1 cellular context compared by ENCODE assay signal in the genomic region with DNA sequence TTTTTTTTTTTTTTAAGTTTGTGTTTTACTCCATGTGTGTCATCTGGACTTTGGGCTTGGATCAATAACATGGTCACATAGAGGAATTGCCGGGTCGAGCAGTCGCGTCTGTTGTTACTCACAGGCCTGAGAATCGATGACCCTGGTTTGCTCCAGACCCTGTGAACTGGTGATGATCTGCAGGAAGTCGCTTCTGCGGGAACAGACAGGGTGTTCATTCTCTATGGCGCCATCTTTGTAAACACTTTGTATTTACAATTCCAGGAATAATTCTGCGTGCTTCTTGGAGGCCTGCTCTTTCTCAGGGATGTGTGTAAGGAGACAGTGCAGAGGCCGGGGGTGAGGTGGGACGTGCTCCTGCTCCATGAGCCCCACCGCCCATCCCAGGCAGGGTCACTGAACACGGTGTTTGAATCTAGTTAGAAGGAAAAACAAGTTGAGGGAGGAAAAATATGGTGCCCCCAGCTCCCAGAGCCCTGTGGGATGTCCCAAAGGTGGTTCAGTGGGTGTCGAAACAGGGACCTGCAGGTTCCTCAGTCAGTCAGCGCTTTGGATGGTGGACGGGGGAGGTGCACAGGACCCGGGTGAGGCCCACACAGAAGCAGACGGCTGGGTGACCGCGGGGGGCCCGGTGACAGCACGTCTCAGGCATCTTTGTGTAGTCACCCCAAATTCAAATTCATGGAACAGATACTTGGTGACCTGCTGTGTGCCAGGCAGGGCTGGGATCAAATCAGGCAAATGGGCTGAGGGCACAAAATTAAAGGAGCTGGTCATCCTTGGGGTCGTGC.
TF ChIP-seq lines count a peak whose summit lies in the region.

No MANE protein-coding gene starts in this region.

TF ChIP-seq in HepG2, 621 proteins besides CTCF, POLR2A, EP300 and RAD21 (continued from another document and continues in another):
- TF ChIP-seq SMAD3 (CRISPR knock-in tag; IDR thresholded peaks at IDR 0.05): peak; percentile 88; the same call in 1 of the 2 replicates
- peak; percentile 95 for TF ChIP-seq MLX (CRISPR knock-in tag; IDR thresholded peaks at IDR 0.05)
- peak; percentile 21; the same call in 1 of the 2 replicates for TF ChIP-seq PPARG (CRISPR knock-in tag; conservative IDR thresholded peaks at IDR 0.05)
- peak; percentile 66; the same call in 1 of the 2 replicates for TF ChIP-seq ZNF331 (CRISPR knock-in tag; IDR thresholded peaks at IDR 0.05)
- TF ChIP-seq ZNF644 (CRISPR knock-in tag; IDR thresholded peaks at IDR 0.05; ENCODE audit: low read depth): peak; percentile 89
- TF ChIP-seq ETV5 (CRISPR knock-in tag; IDR thresholded peaks at IDR 0.05; ENCODE audit: borderline replicate concordance): peak; percentile 81; the same call in 1 of the 2 replicates
- TF ChIP-seq ZNF614 (CRISPR knock-in tag; IDR thresholded peaks at IDR 0.05; ENCODE audit: borderline replicate concordance): peak; percentile 72
- peak; percentile 69 for TF ChIP-seq ZNF205 (CRISPR knock-in tag; IDR thresholded peaks at IDR 0.05)
- TF ChIP-seq ZNF292 (CRISPR knock-in tag; IDR thresholded peaks at IDR 0.05; ENCODE audit: borderline replicate concordance, low read depth): peak; percentile 37; the same call in 1 of the 2 replicates
- peak; percentile 84 for TF ChIP-seq KAT8 (CRISPR knock-in tag; IDR thresholded peaks at IDR 0.05)
- TF ChIP-seq, protein P1, sequence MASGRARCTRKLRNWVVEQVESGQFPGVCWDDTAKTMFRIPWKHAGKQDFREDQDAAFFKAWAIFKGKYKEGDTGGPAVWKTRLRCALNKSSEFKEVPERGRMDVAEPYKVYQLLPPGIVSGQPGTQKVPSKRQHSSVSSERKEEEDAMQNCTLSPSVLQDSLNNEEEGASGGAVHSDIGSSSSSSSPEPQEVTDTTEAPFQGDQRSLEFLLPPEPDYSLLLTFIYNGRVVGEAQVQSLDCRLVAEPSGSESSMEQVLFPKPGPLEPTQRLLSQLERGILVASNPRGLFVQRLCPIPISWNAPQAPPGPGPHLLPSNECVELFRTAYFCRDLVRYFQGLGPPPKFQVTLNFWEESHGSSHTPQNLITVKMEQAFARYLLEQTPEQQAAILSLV (CRISPR knock-in tag; IDR thresholded peaks at IDR 0.05; ENCODE audit: borderline replicate concordance): peak; percentile 77; the same call in 1 of the 2 replicates
- no peak for TF ChIP-seq SOX13 (IDR thresholded peaks at IDR 0.05)
- peak in 1 of 2 experiments; percentile 84; a peak in 2 of 4 replicates for TF ChIP-seq SOX13 (CRISPR knock-in tag; conservative IDR thresholded peaks at IDR 0.05 in 1 of 2, IDR thresholded peaks at IDR 0.05 in 1 of 2)
- TF ChIP-seq HNF1A (IDR thresholded peaks at IDR 0.05; ENCODE audit: low read depth): peak; percentile 64; the same call in 1 of the 2 replicates
- TF ChIP-seq HNF1A (CRISPR knock-in tag; IDR thresholded peaks at IDR 0.05; ENCODE audit: borderline replicate concordance): no peak; the same call in 1 of the 2 replicates
- TF ChIP-seq TBX3 (IDR thresholded peaks at IDR 0.05; ENCODE audit: borderline replicate concordance): peak; percentile 55; the same call in 1 of the 2 replicates
- TF ChIP-seq, protein P2, sequence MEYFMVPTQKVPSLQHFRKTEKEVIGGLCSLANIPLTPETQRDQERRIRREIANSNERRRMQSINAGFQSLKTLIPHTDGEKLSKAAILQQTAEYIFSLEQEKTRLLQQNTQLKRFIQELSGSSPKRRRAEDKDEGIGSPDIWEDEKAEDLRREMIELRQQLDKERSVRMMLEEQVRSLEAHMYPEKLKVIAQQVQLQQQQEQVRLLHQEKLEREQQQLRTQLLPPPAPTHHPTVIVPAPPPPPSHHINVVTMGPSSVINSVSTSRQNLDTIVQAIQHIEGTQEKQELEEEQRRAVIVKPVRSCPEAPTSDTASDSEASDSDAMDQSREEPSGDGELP (IDR thresholded peaks at IDR 0.05; ENCODE audit: borderline replicate concordance, low read depth): peak; percentile 67; the same call in 1 of the 2 replicates
- TF ChIP-seq HDAC1 (CRISPR knock-in tag; IDR thresholded peaks at IDR 0.05): peak; percentile 91
- TF ChIP-seq ZNF512B (CRISPR knock-in tag; IDR thresholded peaks at IDR 0.05; ENCODE audit: borderline replicate concordance): 0 out of 2 replicates have a peak, but pooled peaks have one; percentile 77
- peak; percentile 13; the same call in 1 of the 2 replicates for TF ChIP-seq HIVEP1 (CRISPR knock-in tag; IDR thresholded peaks at IDR 0.05)
- TF ChIP-seq, protein P3, sequence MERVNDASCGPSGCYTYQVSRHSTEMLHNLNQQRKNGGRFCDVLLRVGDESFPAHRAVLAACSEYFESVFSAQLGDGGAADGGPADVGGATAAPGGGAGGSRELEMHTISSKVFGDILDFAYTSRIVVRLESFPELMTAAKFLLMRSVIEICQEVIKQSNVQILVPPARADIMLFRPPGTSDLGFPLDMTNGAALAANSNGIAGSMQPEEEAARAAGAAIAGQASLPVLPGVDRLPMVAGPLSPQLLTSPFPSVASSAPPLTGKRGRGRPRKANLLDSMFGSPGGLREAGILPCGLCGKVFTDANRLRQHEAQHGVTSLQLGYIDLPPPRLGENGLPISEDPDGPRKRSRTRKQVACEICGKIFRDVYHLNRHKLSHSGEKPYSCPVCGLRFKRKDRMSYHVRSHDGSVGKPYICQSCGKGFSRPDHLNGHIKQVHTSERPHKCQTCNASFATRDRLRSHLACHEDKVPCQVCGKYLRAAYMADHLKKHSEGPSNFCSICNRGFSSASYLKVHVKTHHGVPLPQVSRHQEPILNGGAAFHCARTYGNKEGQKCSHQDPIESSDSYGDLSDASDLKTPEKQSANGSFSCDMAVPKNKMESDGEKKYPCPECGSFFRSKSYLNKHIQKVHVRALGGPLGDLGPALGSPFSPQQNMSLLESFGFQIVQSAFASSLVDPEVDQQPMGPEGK (CRISPR knock-in tag; IDR thresholded peaks at IDR 0.05): peak; percentile 59; the same call in 1 of the 2 replicates
- 0 out of 2 replicates have a peak, but pooled peaks have one; percentile 55 for TF ChIP-seq ZNF746 (CRISPR knock-in tag; IDR thresholded peaks at IDR 0.05)
- TF ChIP-seq NRL (CRISPR knock-in tag; IDR thresholded peaks at IDR 0.05; ENCODE audit: borderline replicate concordance): peak; percentile 75
- TF ChIP-seq, protein P4, sequence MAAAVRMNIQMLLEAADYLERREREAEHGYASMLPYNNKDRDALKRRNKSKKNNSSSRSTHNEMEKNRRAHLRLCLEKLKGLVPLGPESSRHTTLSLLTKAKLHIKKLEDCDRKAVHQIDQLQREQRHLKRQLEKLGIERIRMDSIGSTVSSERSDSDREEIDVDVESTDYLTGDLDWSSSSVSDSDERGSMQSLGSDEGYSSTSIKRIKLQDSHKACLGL (CRISPR knock-in tag; IDR thresholded peaks at IDR 0.05): no peak
- TF ChIP-seq ELF1 (CRISPR knock-in tag; IDR thresholded peaks at IDR 0.05): peak; percentile 74
- TF ChIP-seq, protein P5, sequence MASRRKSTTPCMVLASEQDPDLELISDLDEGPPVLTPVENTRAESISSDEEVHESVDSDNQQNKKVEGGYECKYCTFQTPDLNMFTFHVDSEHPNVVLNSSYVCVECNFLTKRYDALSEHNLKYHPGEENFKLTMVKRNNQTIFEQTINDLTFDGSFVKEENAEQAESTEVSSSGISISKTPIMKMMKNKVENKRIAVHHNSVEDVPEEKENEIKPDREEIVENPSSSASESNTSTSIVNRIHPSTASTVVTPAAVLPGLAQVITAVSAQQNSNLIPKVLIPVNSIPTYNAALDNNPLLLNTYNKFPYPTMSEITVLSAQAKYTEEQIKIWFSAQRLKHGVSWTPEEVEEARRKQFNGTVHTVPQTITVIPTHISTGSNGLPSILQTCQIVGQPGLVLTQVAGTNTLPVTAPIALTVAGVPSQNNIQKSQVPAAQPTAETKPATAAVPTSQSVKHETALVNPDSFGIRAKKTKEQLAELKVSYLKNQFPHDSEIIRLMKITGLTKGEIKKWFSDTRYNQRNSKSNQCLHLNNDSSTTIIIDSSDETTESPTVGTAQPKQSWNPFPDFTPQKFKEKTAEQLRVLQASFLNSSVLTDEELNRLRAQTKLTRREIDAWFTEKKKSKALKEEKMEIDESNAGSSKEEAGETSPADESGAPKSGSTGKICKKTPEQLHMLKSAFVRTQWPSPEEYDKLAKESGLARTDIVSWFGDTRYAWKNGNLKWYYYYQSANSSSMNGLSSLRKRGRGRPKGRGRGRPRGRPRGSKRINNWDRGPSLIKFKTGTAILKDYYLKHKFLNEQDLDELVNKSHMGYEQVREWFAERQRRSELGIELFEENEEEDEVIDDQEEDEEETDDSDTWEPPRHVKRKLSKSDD (CRISPR knock-in tag; IDR thresholded peaks at IDR 0.05; ENCODE audit: low read depth): peak; percentile 73
- TF ChIP-seq SMC3 (IDR thresholded peaks at IDR 0.05; ENCODE audit: low read length): peak; percentile 48; the same call in 1 of the 2 replicates
- 0 out of 2 replicates have a peak, but pooled peaks have one; percentile 52 for TF ChIP-seq SP140L (CRISPR knock-in tag; IDR thresholded peaks at IDR 0.05; ENCODE audit: borderline replicate concordance)
- TF ChIP-seq, protein P6, sequence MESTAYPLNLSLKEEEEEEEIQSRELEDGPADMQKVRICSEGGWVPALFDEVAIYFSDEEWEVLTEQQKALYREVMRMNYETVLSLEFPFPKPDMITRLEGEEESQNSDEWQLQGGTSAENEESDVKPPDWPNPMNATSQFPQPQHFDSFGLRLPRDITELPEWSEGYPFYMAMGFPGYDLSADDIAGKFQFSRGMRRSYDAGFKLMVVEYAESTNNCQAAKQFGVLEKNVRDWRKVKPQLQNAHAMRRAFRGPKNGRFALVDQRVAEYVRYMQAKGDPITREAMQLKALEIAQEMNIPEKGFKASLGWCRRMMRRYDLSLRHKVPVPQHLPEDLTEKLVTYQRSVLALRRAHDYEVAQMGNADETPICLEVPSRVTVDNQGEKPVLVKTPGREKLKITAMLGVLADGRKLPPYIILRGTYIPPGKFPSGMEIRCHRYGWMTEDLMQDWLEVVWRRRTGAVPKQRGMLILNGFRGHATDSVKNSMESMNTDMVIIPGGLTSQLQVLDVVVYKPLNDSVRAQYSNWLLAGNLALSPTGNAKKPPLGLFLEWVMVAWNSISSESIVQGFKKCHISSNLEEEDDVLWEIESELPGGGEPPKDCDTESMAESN (CRISPR knock-in tag; conservative IDR thresholded peaks at IDR 0.05): no peak
